In the genomic region with DNA sequence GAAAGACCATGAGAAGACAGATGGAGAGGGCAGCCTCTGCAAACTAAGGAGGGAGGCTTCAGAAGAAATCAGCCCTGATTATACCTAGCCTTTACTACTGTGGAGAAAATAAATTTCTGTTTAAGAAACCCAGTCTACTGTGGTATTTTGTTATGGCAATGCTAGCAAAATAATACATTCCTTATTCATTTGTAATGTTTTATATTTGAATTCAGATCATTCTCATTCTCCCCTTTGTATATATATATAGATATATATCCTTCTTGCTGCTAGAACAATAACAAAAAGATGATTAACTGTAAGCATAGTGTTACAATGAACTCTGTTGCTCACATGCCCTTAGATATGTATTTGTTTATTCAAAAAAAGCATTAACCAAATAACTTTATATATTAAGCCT, we compare ENCODE assay signal across 13 cellular contexts.
"Had no signal": no experiment of that assay in that cellular context is flagged by ENCODE, and none has a peak within 500 bp of the region (broad histone marks: within the 10 kb centered on the region; RNA-seq: fewer than 3 reads in every experiment).

No MANE protein-coding gene starts in this region.

- H3K27me3 ChIP-seq: right lobe of liver, stomach had no signal

- H3K36me3 Mint-ChIP-seq: activated naive CD8-positive, alpha-beta T cell treated with anti-CD3 and anti-CD28 coated beads, Interleukin-2, amount 10 ng/mL, durations not matched to agents 7 days and 5 days had no signal

- H3K9me3 Mint-ChIP-seq: activated naive CD8-positive, alpha-beta T cell treated with anti-CD3 and anti-CD28 coated beads, Interleukin-2, amount 10 ng/mL, durations not matched to agents 7 days and 5 days; nephron had no signal

- H3K4me1 Mint-ChIP-seq: activated naive CD8-positive, alpha-beta T cell treated with anti-CD3 and anti-CD28 coated beads, Interleukin-2, amount 10 ng/mL, durations not matched to agents 7 days and 5 days had no signal

- H3K27ac Mint-ChIP-seq: activated naive CD8-positive, alpha-beta T cell treated with anti-CD3 and anti-CD28 coated beads, Interleukin-2, amount 10 ng/mL, durations not matched to agents 7 days and 5 days; nephron had no signal

- H3K27me3 Mint-ChIP-seq: activated naive CD8-positive, alpha-beta T cell treated with anti-CD3 and anti-CD28 coated beads, Interleukin-2, amount 10 ng/mL, durations not matched to agents 7 days and 5 days had no signal

- H3K9me3 ChIP-seq: right lobe of liver, stomach, uterus had no signal

- H3K36me3 ChIP-seq: right lobe of liver, stomach, uterus had no signal

- H3K27ac ChIP-seq: right lobe of liver, stomach had no signal

- H3K4me3 Mint-ChIP-seq: activated naive CD8-positive, alpha-beta T cell treated with anti-CD3 and anti-CD28 coated beads, Interleukin-2, amount 10 ng/mL, durations not matched to agents 7 days and 5 days; nephron had no signal

- H3K4me1 ChIP-seq: right lobe of liver, stomach, uterus had no signal

- DNase-seq: activated CD4-positive, alpha-beta T cell treated with anti-CD3 and anti-CD28 coated beads, Interleukin-2, amount 50 U/mL, for 1 hour; activated CD8-positive, alpha-beta memory T cell treated with anti-CD3 and anti-CD28 coated beads for 24 hours; activated naive CD8-positive, alpha-beta T cell treated with anti-CD3 and anti-CD28 coated beads, Interleukin-2, amount 10 ng/mL, durations not matched to agents 7 days and 5 days; glutamatergic neuron; occipital lobe; right lobe of liver; stimulated activated CD4-positive, alpha-beta T cell treated with anti-CD3 and anti-CD28 coated beads, Interleukin-12 subunit alpha, Interleukin-12 subunit beta, amount 100 ng/mL, for 4 hours; stimulated activated CD4-positive, alpha-beta T cell treated with anti-CD3 and anti-CD28 coated beads, Interleukin-2, amount 100 ng/mL, for 24 hours; stomach; uterus had no signal

- ATAC-seq: activated CD4-positive, CD25-positive, alpha-beta regulatory T cell treated with anti-CD3 and anti-CD28 coated beads, Interleukin-2, amount 50 U/mL, for 24 hours; esophagus mucosa; right lobe of liver had no signal

- H3K4me3 ChIP-seq: right lobe of liver, stomach, uterus had no signal
